ENCODE assay signal across 22 cellular contexts in the genomic region with DNA sequence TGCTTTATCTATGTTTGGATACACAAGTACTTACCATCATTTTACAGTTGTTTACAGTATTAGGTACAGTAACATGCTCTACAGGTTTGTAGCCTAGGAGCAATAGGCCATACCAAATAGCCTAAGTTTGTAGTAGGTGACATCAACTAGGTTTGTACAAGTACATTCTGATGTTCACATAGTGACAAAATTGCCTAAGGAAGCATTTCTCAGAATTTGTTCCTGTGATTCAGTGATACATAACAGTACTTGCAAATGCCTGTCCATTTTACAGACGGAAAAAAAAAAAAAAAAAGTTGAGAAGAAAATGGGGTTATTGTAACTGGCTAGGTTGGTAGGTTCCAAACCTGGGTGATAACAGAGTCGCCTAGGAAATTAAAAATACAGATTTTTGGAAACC. TPM values are rescaled to one million over a fixed set of nuclear protein-coding genes. Genes with fewer than 3 reads are reported as not detected.
DNase-seq lines count a peak whose midpoint lies in the region; ATAC-seq and TF ChIP-seq lines count a peak whose summit lies in the region.
"Had no signal": no experiment of that assay in that cellular context is flagged by ENCODE, and none has a peak within 500 bp of the region (broad histone marks: within the 10 kb centered on the region; RNA-seq: fewer than 3 reads in every experiment).

No MANE protein-coding gene starts in this region.

- H4K20me1 ChIP-seq in BLaER1, result no peaks in the 10 kb centered on the region

- intact Hi-C loops in Caco-2 (cut with micrococcal nuclease; ENCODE audit: unreplicated experiment), result no loop called here

- no peaks in the 10 kb centered on the region for H3K79me1 ChIP-seq in trophoblast cell (ENCODE audit: low read length)

- no peak overlapping the region for H3K27ac ChIP-seq in BLaER1
- H3K27ac ChIP-seq in trophoblast cell (ENCODE audit: low read depth, low read length), result no peak overlapping the region
- H3K27ac ChIP-seq: 22Rv1, A549, C4-2B had no signal

- H3K36me3 Mint-ChIP-seq in activated naive CD4-positive, alpha-beta T cell treated with anti-CD3 and anti-CD28 coated beads, Interleukin-2, amount 50 U/mL, for 24 hours, result peaks cover 22% of the 10 kb centered on the region
- H3K36me3 Mint-ChIP-seq in activated naive CD4-positive, alpha-beta T cell treated with anti-CD3 and anti-CD28 coated beads, Interleukin-2, amount 50 U/mL, for 72 hours, result peaks cover 9 to 32% of the 10 kb centered on the region in 2 donors
- H3K36me3 Mint-ChIP-seq in Caco-2 (ENCODE audit: insufficient read depth, unreplicated experiment), result peaks cover 42% of the 10 kb centered on the region

- no peak overlapping the region for H2BK120ac ChIP-seq in trophoblast cell (ENCODE audit: insufficient read depth, low read length, poor library complexity)

- H3K27me3 ChIP-seq in BLaER1 (no peaks in the 10 kb centered on the region), Caco-2 (replicated peaks; ENCODE audit: control insufficient read depth, insufficient read depth, low read length) (no peaks in the 10 kb centered on the region), trophoblast cell (ENCODE audit: insufficient read depth, low read length) (no peaks in the 10 kb centered on the region)

- no peak overlapping the region for H4K12ac ChIP-seq in trophoblast cell (ENCODE audit: low read depth, low read length)

- no peak overlapping the region for H4K91ac ChIP-seq in trophoblast cell (ENCODE audit: low read depth, low read length)

- H3K27me3 Mint-ChIP-seq in activated naive CD4-positive, alpha-beta T cell treated with anti-CD3 and anti-CD28 coated beads, Interleukin-2, amount 50 U/mL, for 24 hours, result no peaks in the 10 kb centered on the region
- H3K27me3 Mint-ChIP-seq in Caco-2 (ENCODE audit: insufficient read depth, unreplicated experiment), result no peaks in the 10 kb centered on the region
- H3K27me3 Mint-ChIP-seq: B cell; CD4-positive, alpha-beta T cell had no signal

- H3K18ac ChIP-seq in trophoblast cell (ENCODE audit: low read length), result no peak overlapping the region

- no peak overlapping the region for H3K14ac ChIP-seq in trophoblast cell (ENCODE audit: low read length)

- H3K23ac ChIP-seq in trophoblast cell (ENCODE audit: low read length), result no peak overlapping the region

- no peak overlapping the region for H3K4ac ChIP-seq in trophoblast cell (ENCODE audit: low read depth, low read length)

- POLR2A ChIA-PET in Caco-2 (lab: Charles Lee), result no interaction called here

- no peak overlapping the region for H3K9ac ChIP-seq in BLaER1
- H3K9ac ChIP-seq in trophoblast cell (ENCODE audit: low read length), result no peak overlapping the region

- no peaks in the 10 kb centered on the region for H3K79me2 ChIP-seq in trophoblast cell (ENCODE audit: control insufficient read depth, insufficient read depth, low read length, poor library complexity)

- CTCF ChIA-PET in Caco-2 (lab: Charles Lee), result no interaction called here

- no peak for ATAC-seq in activated naive CD4-positive, alpha-beta T cell treated with anti-CD3 and anti-CD28 coated beads, Interleukin-2, amount 50 U/mL, for 72 hours
- no peak for ATAC-seq in HG02798 (IDR thresholded peaks at IDR 0.05; ENCODE audit: poor library complexity, unreplicated experiment)
- ATAC-seq: A549; CD8-positive, alpha-beta T cell; GM12878 had no signal

- no peak for DNase-seq in activated naive CD4-positive, alpha-beta T cell treated with anti-CD3 and anti-CD28 coated beads, Interleukin-2, amount 50 U/mL, for 72 hours (ENCODE audit: low spot score in 2 of 2)
- DNase-seq in Caco-2 (no peak), trophoblast cell (peak; percentile 11 to 52), occipital lobe (lab: John Stamatoyannopoulos, UW) (no peak)
- DNase-seq: AML-193; CD4-positive, alpha-beta T cell; CD8-positive, alpha-beta T cell; DMS 273 treated with DMSO at 0.1 percent for 48 hours; DMS153; DMS53; DMS79; DND-41; EL; GDM1 had no signal

- H3K4me1 ChIP-seq in BLaER1 (peaks cover 53% of the 10 kb centered on the region), Caco-2 (peaks cover 38% of the 10 kb centered on the region), trophoblast cell (ENCODE audit: control insufficient read depth in 1 of 2, insufficient read depth in 2 of 2, low read length in 2 of 2) (no peaks in the 10 kb centered on the region)

- WGBS in trophoblast cell (ENCODE audit: extremely low coverage, insufficient coverage, insufficient read length), result no CpG with 5 or more reads among the region's 2 CpGs

- no peak for TF ChIP-seq CTCF in Caco-2 (IDR thresholded peaks at IDR 0.05; ENCODE audit: insufficient read depth in 1 of 2, low read depth in 1 of 2, low read length in 1 of 2, severe bottlenecking in 1 of 2, unreplicated experiment in 1 of 2)

- BruUV-seq in Caco-2 (replicated peaks; lab: Mats Ljungman, UMichigan), result no TSS peak

- H2AK5ac ChIP-seq in trophoblast cell (ENCODE audit: low read length), result no peak overlapping the region

- no peak overlapping the region for H3K4me3 Mint-ChIP-seq in activated naive CD4-positive, alpha-beta T cell treated with anti-CD3 and anti-CD28 coated beads, Interleukin-2, amount 50 U/mL, for 24 hours
- no peak overlapping the region for H3K4me3 Mint-ChIP-seq in Caco-2 (ENCODE audit: unreplicated experiment)
- H3K4me3 Mint-ChIP-seq: B cell; CD4-positive, alpha-beta T cell; CD8-positive, alpha-beta T cell had no signal

- H3K27ac Mint-ChIP-seq in activated naive CD4-positive, alpha-beta T cell treated with anti-CD3 and anti-CD28 coated beads, Interleukin-2, amount 50 U/mL, for 24 hours, result peak overlapping the region; percentile 46
- no peak overlapping the region for H3K27ac Mint-ChIP-seq in activated naive CD4-positive, alpha-beta T cell treated with anti-CD3 and anti-CD28 coated beads, Interleukin-2, amount 50 U/mL, for 72 hours
- peak overlapping the region; percentile 75 for H3K27ac Mint-ChIP-seq in Caco-2 (ENCODE audit: unreplicated experiment)
- H3K27ac Mint-ChIP-seq: B cell; CD4-positive, alpha-beta T cell; CD8-positive, alpha-beta T cell had no signal

- no peak overlapping the region for H4K8ac ChIP-seq in trophoblast cell (ENCODE audit: low read depth, low read length)

- peak overlapping the region; percentile 38 for H3K4me2 ChIP-seq in BLaER1
- no peak overlapping the region for H3K4me2 ChIP-seq in trophoblast cell (ENCODE audit: low read length)
- H3K4me2 ChIP-seq: A549 had no signal

- no peak overlapping the region for H2BK12ac ChIP-seq in trophoblast cell (ENCODE audit: low read length)

- 0 out of 2 replicates have a peak, but pooled peaks cover 3% of the 10 kb centered on the region for H3K9me3 ChIP-seq in BLaER1
- H3K9me3 ChIP-seq in Caco-2, result no peaks in the 10 kb centered on the region; the same call in 1 of the 2 replicates
- no peaks in the 10 kb centered on the region for H3K9me3 ChIP-seq in trophoblast cell (ENCODE audit: insufficient read depth, low read depth, low read length)
- H3K9me3 ChIP-seq: A549 had no signal

- no peak overlapping the region for H2BK5ac ChIP-seq in trophoblast cell (ENCODE audit: low read depth, low read length, poor library complexity)

- H3K9me3 Mint-ChIP-seq in activated naive CD4-positive, alpha-beta T cell treated with anti-CD3 and anti-CD28 coated beads, Interleukin-2, amount 50 U/mL, for 24 hours, result no peaks in the 10 kb centered on the region
- H3K9me3 Mint-ChIP-seq in activated naive CD4-positive, alpha-beta T cell treated with anti-CD3 and anti-CD28 coated beads, Interleukin-2, amount 50 U/mL, for 72 hours, result no peaks in the 10 kb centered on the region
- no peaks in the 10 kb centered on the region for H3K9me3 Mint-ChIP-seq in Caco-2 (ENCODE audit: unreplicated experiment)
- H3K9me3 Mint-ChIP-seq: CD4-positive, alpha-beta T cell; CD8-positive, alpha-beta T cell had no signal

- H2AFZ ChIP-seq in trophoblast cell (ENCODE audit: insufficient read depth, low read length, poor library complexity), result no peak overlapping the region

- H3K4me3 ChIP-seq in BLaER1 (no peak overlapping the region), Caco-2 (ENCODE audit: low read depth, low read length) (no peak overlapping the region), trophoblast cell (ENCODE audit: low read depth, low read length) (no peak overlapping the region)
- H3K4me3 ChIP-seq: A549, GM12878 had no signal

- H3K36me3 ChIP-seq in BLaER1 (peaks cover 11% of the 10 kb centered on the region), Caco-2 (ENCODE audit: control insufficient read depth, insufficient read depth, low read length) (no peaks in the 10 kb centered on the region), trophoblast cell (ENCODE audit: control insufficient read depth in 1 of 2, insufficient read depth in 2 of 2, low read length in 2 of 2) (peaks cover 1 to 6% of the 10 kb centered on the region in 2 experiments)

- peaks cover 15% of the 10 kb centered on the region for H3K4me1 Mint-ChIP-seq in activated naive CD4-positive, alpha-beta T cell treated with anti-CD3 and anti-CD28 coated beads, Interleukin-2, amount 50 U/mL, for 24 hours
- peaks cover 19% of the 10 kb centered on the region for H3K4me1 Mint-ChIP-seq in Caco-2 (ENCODE audit: low read depth, unreplicated experiment)

RNA-seq across cellular contexts. Expression of a gene that starts 13.6 kb away (rescaled TPM):
- 10 to 100 TPM; 43.7 to 46.2 TPM for total RNA-seq in activated naive CD4-positive, alpha-beta T cell treated with anti-CD3 and anti-CD28 coated beads, Interleukin-2, amount 50 U/mL, for 72 hours
- 98.3 and 106 TPM in 2 replicates for total RNA-seq in Caco-2 (2022)
- polyA plus RNA-seq in trophoblast cell (2013), result 57.3 and 61.8 TPM in 2 replicates
- 247 TPM for total RNA-seq in occipital lobe

Comparison
In these comparisons a context has a peak if more than half of its experiments do, and no peak if none do; other contexts are left out.
1. H3K27ac Mint-ChIP-seq: peak in activated naive CD4-positive, alpha-beta T cell treated with anti-CD3 and anti-CD28 coated beads, Interleukin-2, amount 50 U/mL, for 24 hours (single experiment) and Caco-2 (single experiment); none in activated naive CD4-positive, alpha-beta T cell treated with anti-CD3 and anti-CD28 coated beads, Interleukin-2, amount 50 U/mL, for 72 hours (0 of 2).
2. DNase-seq: peak in trophoblast cell (2 of 2); none in activated naive CD4-positive, alpha-beta T cell treated with anti-CD3 and anti-CD28 coated beads, Interleukin-2, amount 50 U/mL, for 72 hours (0 of 2), Caco-2 (0 of 2) and occipital lobe (single experiment).